9 cellular contexts compared by ENCODE assay signal in genomic region chr1:152141971-152142584, GRCh38. TPM values are rescaled to one million over a fixed set of nuclear protein-coding genes. Genes with fewer than 3 reads are reported as not detected.
A peak's percentile ranks its signal among the peaks of the same experiment; 100 is the strongest.
DNase-seq lines count a peak whose midpoint lies in the region; ATAC-seq, FAIRE-seq and TF ChIP-seq lines count a peak whose summit lies in the region.
"Had no signal": no experiment of that assay in that cellular context is flagged by ENCODE, and none has a peak within 500 bp of the region (broad histone marks: within the 10 kb centered on the region; RNA-seq: fewer than 3 reads in every experiment).

No MANE protein-coding gene starts in this region.

- no peak overlapping the region for H3K18ac ChIP-seq in H9 (ENCODE audit: insufficient read length, low read depth, low read length)

- peaks cover 4% of the 10 kb centered on the region; the same call in 1 of the 2 replicates for H3K27me3 Mint-ChIP-seq in H9 (ENCODE audit: low read depth)
- no peaks in the 10 kb centered on the region for H3K27me3 Mint-ChIP-seq in nephron (ENCODE audit: low read depth)
- peaks cover 46% of the 10 kb centered on the region for H3K27me3 Mint-ChIP-seq in T-helper 17 cell

- H3K4ac ChIP-seq in H9 (ENCODE audit: low read depth, low read length) = no peak overlapping the region

- no peak overlapping the region for H2BK15ac ChIP-seq in H9 (ENCODE audit: low read depth, low read length)

- no peaks in the 10 kb centered on the region for H3K79me2 ChIP-seq in H9 (ENCODE audit: insufficient read depth, low read length)

- H3K27ac Mint-ChIP-seq in H9 = no peak overlapping the region
- H3K27ac Mint-ChIP-seq in nephron = no peak overlapping the region
- H3K27ac Mint-ChIP-seq in T-helper 17 cell = no peak overlapping the region

- no peak overlapping the region for H2AFZ ChIP-seq in H9 (ENCODE audit: low read length)

- H3K9me3 ChIP-seq in H9 (ENCODE audit: control insufficient read depth, low read depth, low read length) (peaks cover 23% of the 10 kb centered on the region), Panc1 (ENCODE audit: control insufficient read depth, insufficient read depth, low read depth, low read length) (no peaks in the 10 kb centered on the region), T-helper 17 cell (ENCODE audit: control insufficient read depth, low read length, poor library complexity, severe bottlenecking) (no peaks in the 10 kb centered on the region)

- peak; percentile 94 for ATAC-seq in Panc1
- ATAC-seq in esophagus mucosa = peak; percentile 81
- no peak for ATAC-seq in HG03354 (IDR thresholded peaks at IDR 0.05; ENCODE audit: poor library complexity, severe bottlenecking, unreplicated experiment)
- no peak for ATAC-seq in T-helper 17 cell

- no peaks in the 10 kb centered on the region for H3K4me1 Mint-ChIP-seq in H9
- no peaks in the 10 kb centered on the region for H3K4me1 Mint-ChIP-seq in nephron
- no peaks in the 10 kb centered on the region for H3K4me1 Mint-ChIP-seq in T-helper 17 cell

- H3K4me2 ChIP-seq in H9 (ENCODE audit: insufficient read depth, insufficient read length, low read length) = no peak overlapping the region

- H3K36me3 ChIP-seq in Panc1 (ENCODE audit: control insufficient read depth, insufficient read depth, low read length) = no peaks in the 10 kb centered on the region; the same call in 1 of the 2 replicates

- H2BK5ac ChIP-seq in H9 (ENCODE audit: insufficient read length, low read length) = no peak overlapping the region

- H3K23me2 ChIP-seq in H9 (ENCODE audit: insufficient read length, low read depth, low read length, poor library complexity, severe bottlenecking) = no peaks in the 10 kb centered on the region

- peaks cover 63 to 83% of the 10 kb centered on the region in 2 experiments for H3K9me3 Mint-ChIP-seq in H9
- peaks cover 21% of the 10 kb centered on the region for H3K9me3 Mint-ChIP-seq in nephron

- H3K27ac ChIP-seq in H9 (ENCODE audit: insufficient read length, low read depth, low read length) = no peak overlapping the region
- no peak overlapping the region for H3K27ac ChIP-seq in Panc1 (ENCODE audit: low read length)

- H4K20me1 ChIP-seq in H9 (ENCODE audit: control insufficient read depth, insufficient read depth, insufficient read length) = no peaks in the 10 kb centered on the region

- FAIRE-seq in D721Med (lab: Jason Lieb, UNC) = no peak

- TF ChIP-seq CTCF in D721Med (IDR thresholded peaks at IDR 0.05; ENCODE audit: insufficient read depth, missing control alignments) (peak; percentile 91), H9 (conservative IDR thresholded peaks at IDR 0.05) (peak; percentile 58; the same call in 2 of the 3 replicates), Panc1 (IDR thresholded peaks at IDR 0.05) (peak; percentile 86), nephron (IDR thresholded peaks at IDR 0.05; ENCODE audit: unreplicated experiment in 3 of 3) (peak; percentile 33 to 50 (median 40))

- no peak overlapping the region for H3K9ac ChIP-seq in H9 (ENCODE audit: extremely low read depth, insufficient read length, low read length)

- no peaks in the 10 kb centered on the region for H3K4me1 ChIP-seq in H9 (ENCODE audit: insufficient read depth, low read length)
- no peaks in the 10 kb centered on the region for H3K4me1 ChIP-seq in Panc1 (ENCODE audit: control insufficient read depth, insufficient read depth, low read length)

- H2BK20ac ChIP-seq in H9 (ENCODE audit: low read depth, low read length, poor library complexity, severe bottlenecking) = no peak overlapping the region

- BruUV-seq in Panc1 (replicated peaks; lab: Mats Ljungman, UMichigan) = no TSS peak

- no peak overlapping the region for H2AK5ac ChIP-seq in H9 (ENCODE audit: insufficient read length, low read length)

- H4K8ac ChIP-seq in H9 (replicated peaks; ENCODE audit: insufficient read length, low read depth, low read length) = no peak overlapping the region

- no peak overlapping the region for H3K14ac ChIP-seq in H9 (ENCODE audit: insufficient read depth, low read length)

- CTCF ChIA-PET in Panc1 (lab: Charles Lee) = interaction anchor here (0.9 kb wide), 1 partner anchor 44 kb away, joined by 4 read pairs; no protein-coding TSS in a partner anchor

- no peak overlapping the region for H2BK120ac ChIP-seq in H9 (ENCODE audit: low read depth, low read length, poor library complexity, severe bottlenecking)

- POLR2A ChIA-PET in Panc1 (lab: Charles Lee) = no interaction called here

- no CpG with 5 or more reads among the region's 1 CpG for WGBS in H9 (ENCODE audit: extremely low coverage, insufficient read length, low lambda C conversion rate)

- no peak overlapping the region for H3K23ac ChIP-seq in H9 (ENCODE audit: insufficient read length, low read depth, low read length)

- H4K5ac ChIP-seq in H9 (ENCODE audit: insufficient read length, low read depth, low read length) = no peak overlapping the region

- no peaks in the 10 kb centered on the region for H3K79me1 ChIP-seq in H9 (ENCODE audit: insufficient read depth, low read depth, low read length, poor library complexity, severe bottlenecking)

- no peak overlapping the region for H3K56ac ChIP-seq in H9 (ENCODE audit: insufficient read length, low read depth, low read length)

- no peak overlapping the region for H3T11ph ChIP-seq in H9 (ENCODE audit: low read length)

- DNase-seq in D721Med (ENCODE audit: insufficient read length, low spot score) (no peak), H9 (peak; percentile 36), Panc1 (ENCODE audit: low read depth, low spot score) (peak; percentile 41), T-helper 17 cell (no peak), NCI-H187 (lab: John Stamatoyannopoulos, UW) (no peak)

- no peak overlapping the region for H4K91ac ChIP-seq in H9 (ENCODE audit: insufficient read length, low read depth, low read length)

- no peak overlapping the region for H3K4me3 Mint-ChIP-seq in H9
- no peak overlapping the region for H3K4me3 Mint-ChIP-seq in nephron
- H3K4me3 Mint-ChIP-seq in T-helper 17 cell = no peak overlapping the region

- H3K27me3 ChIP-seq in H9 (ENCODE audit: insufficient read depth, low read length) (no peaks in the 10 kb centered on the region), Panc1 (ENCODE audit: control insufficient read depth, insufficient read depth, low read length) (peaks cover 4% of the 10 kb centered on the region)

- no peak overlapping the region for H3K4me3 ChIP-seq in Panc1 (ENCODE audit: low read depth in 2 of 2, low read length in 2 of 2)

- H2BK12ac ChIP-seq in H9 (ENCODE audit: insufficient read length, low read depth, low read length) = no peak overlapping the region

- in situ Hi-C loops in Panc1 (cut with HindIII; ENCODE audit: low pct_unique_long_range_greater_than_20kb, low sequenced_read_pairs) = no loop called here

- intact Hi-C loops in Panc1 (cut with micrococcal nuclease; ENCODE audit: unreplicated experiment) = loop anchor here (1.0 to 5.0 kb wide), 3 partner anchors 24 to 315 kb away; no protein-coding TSS in a partner anchor

- H3K36me3 Mint-ChIP-seq in H9 (ENCODE audit: insufficient read depth in 1 of 3, low read depth in 3 of 3) = peaks cover 0 to 16% (median 4%) of the 10 kb centered on the region in 3 experiments; a peak in 4 of 7 replicates
- no peaks in the 10 kb centered on the region for H3K36me3 Mint-ChIP-seq in nephron (ENCODE audit: low read depth)
- no peaks in the 10 kb centered on the region for H3K36me3 Mint-ChIP-seq in T-helper 17 cell (ENCODE audit: low read depth)

RNA-seq across cellular contexts. Expression of gene RPTN, which starts 16.9 kb away (rescaled TPM):
- total RNA-seq in H9 (2021) (not detected in 2 replicates), Panc1 (2021; ENCODE audit: unreplicated experiment) (not detected), esophagus mucosa (0.08 TPM), T-helper 17 cell (not detected)
- polyA plus RNA-seq in Panc1 (2012; ENCODE audit: insufficient read length) = not detected
- total RNA-seq: activated CD8-positive, alpha-beta memory T cell treated with anti-CD3 and anti-CD28 coated beads for 36 hours had no signal

RNA-seq across cellular contexts. Expression of gene TCHH, which starts 26.8 kb away (rescaled TPM):
- total RNA-seq in H9 (2021) (not detected in 2 replicates), Panc1 (2021; ENCODE audit: unreplicated experiment) (0.28 TPM), esophagus mucosa (0.08 TPM), T-helper 17 cell (under 1 TPM in 1 of 2 donors, not detected in 1; 0.05 TPM)
- polyA plus RNA-seq in Panc1 (2012; ENCODE audit: insufficient read length) = 0.11 TPM

RNA-seq across cellular contexts. Expression of gene TCHHL1, which starts 53.2 kb away (rescaled TPM):
- total RNA-seq in H9 (2021) (not detected in 2 replicates), Panc1 (2021; ENCODE audit: unreplicated experiment) (not detected), esophagus mucosa (not detected), T-helper 17 cell (not detected)
- not detected for polyA plus RNA-seq in Panc1 (2012; ENCODE audit: insufficient read length)
- total RNA-seq: activated CD8-positive, alpha-beta memory T cell treated with anti-CD3 and anti-CD28 coated beads for 36 hours had no signal

Comparison
In these comparisons a context has a peak if more than half of its experiments do, and no peak if none do; other contexts are left out.
1. DNase-seq: peak in H9 (single experiment) and Panc1 (single experiment); none in D721Med (single experiment), T-helper 17 cell (0 of 3) and NCI-H187 (0 of 2).
2. CTCF ChIP-seq: peak in every context shown above with its lines; median percentile 91 in D721Med; 86 in Panc1; 58 in H9; 40 in nephron.
3. ATAC-seq: peak in Panc1 (single experiment) and esophagus mucosa (single experiment); none in HG03354 (single experiment) and T-helper 17 cell (single experiment).